Comparison of ENCODE assay signal across 8 cellular contexts in genomic region chr1:43549921-43550597, GRCh38. TPM values are rescaled to one million over a fixed set of nuclear protein-coding genes. Genes with fewer than 3 reads are reported as not detected.
DNase-seq lines count a peak whose midpoint lies in the region; ATAC-seq and TF ChIP-seq lines count a peak whose summit lies in the region.

No MANE protein-coding gene starts in this region.

- no peaks in the 10 kb centered on the region for H3K9me3 Mint-ChIP-seq in activated T-cell treated with anti-CD3 and anti-CD28 coated beads, Interleukin-2, amount 50 U/mL, for 4 hours
- no peaks in the 10 kb centered on the region for H3K9me3 Mint-ChIP-seq in WTC11
- H3K9me3 Mint-ChIP-seq in stimulated activated effector memory CD8-positive, alpha-beta T cell treated with anti-CD3 and anti-CD28 coated beads, Interleukin-12 subunit alpha, Interleukin-12 subunit beta, amount 100 ng/mL, for 72 hours: no peaks in the 10 kb centered on the region

- POLR2A ChIA-PET in WTC11 (lab: Charles Lee): interaction anchor here (0.6 to 3.5 kb wide), 13 partner anchors 9 to 191 kb away, joined by 3 to 24 read pairs (median 5); partner anchors contain the start of genes CDC20, HYI, KDM4A and PTPRF

- H3K27me3 ChIP-seq in iPS DF 6.9 (ENCODE audit: control insufficient read depth, insufficient read depth, low read length): no peaks in the 10 kb centered on the region

- ATAC-seq in activated T-cell treated with anti-CD3 and anti-CD28 coated beads, Interleukin-2, amount 50 U/mL, for 4 hours: peak; percentile 30 to 64
- peak; percentile 81 for ATAC-seq in WTC11
- ATAC-seq in stimulated activated effector memory CD8-positive, alpha-beta T cell treated with anti-CD3 and anti-CD28 coated beads, Interleukin-12 subunit alpha, Interleukin-12 subunit beta, amount 100 ng/mL, for 72 hours: peak; percentile 36
- ATAC-seq in GM19455 (IDR thresholded peaks at IDR 0.05; ENCODE audit: unreplicated experiment): no peak

- H3K4me3 ChIP-seq in iPS DF 6.9 (ENCODE audit: low read length): peak overlapping the region; percentile 16; the same call in 1 of the 2 replicates
- no peak overlapping the region for H3K4me3 ChIP-seq in foreskin fibroblast (ENCODE audit: low read depth in 1 of 2, low read length in 2 of 2)

- no CpG with 5 or more reads among the region's 30 CpGs for WGBS in iPS DF 6.9 (ENCODE audit: insufficient coverage, insufficient read length)

- peaks cover 12% of the 10 kb centered on the region for H3K36me3 ChIP-seq in iPS DF 6.9 (ENCODE audit: control insufficient read depth, insufficient read depth, low read length)

- peaks cover 27% of the 10 kb centered on the region for H3K4me1 ChIP-seq in iPS DF 6.9 (ENCODE audit: control insufficient read depth, insufficient read depth, low read length)

- peak overlapping the region; percentile 29 for H3K27ac ChIP-seq in iPS DF 6.9 (ENCODE audit: low read length)

- peak overlapping the region; percentile 29 for H3K4me3 Mint-ChIP-seq in activated T-cell treated with anti-CD3 and anti-CD28 coated beads, Interleukin-2, amount 50 U/mL, for 4 hours
- H3K4me3 Mint-ChIP-seq in WTC11: peak overlapping the region; percentile 78
- peak overlapping the region; percentile 36 for H3K4me3 Mint-ChIP-seq in stimulated activated effector memory CD8-positive, alpha-beta T cell treated with anti-CD3 and anti-CD28 coated beads, Interleukin-12 subunit alpha, Interleukin-12 subunit beta, amount 100 ng/mL, for 72 hours

- H3K9me3 ChIP-seq in iPS DF 6.9 (ENCODE audit: control insufficient read depth, insufficient read depth, low read length): no peaks in the 10 kb centered on the region

- no peaks in the 10 kb centered on the region for H3K36me3 Mint-ChIP-seq in activated T-cell treated with anti-CD3 and anti-CD28 coated beads, Interleukin-2, amount 50 U/mL, for 4 hours (ENCODE audit: insufficient read depth)
- H3K36me3 Mint-ChIP-seq in WTC11: peaks cover 16% of the 10 kb centered on the region
- H3K36me3 Mint-ChIP-seq in stimulated activated effector memory CD8-positive, alpha-beta T cell treated with anti-CD3 and anti-CD28 coated beads, Interleukin-12 subunit alpha, Interleukin-12 subunit beta, amount 100 ng/mL, for 72 hours: no peaks in the 10 kb centered on the region

- TF ChIP-seq CTCF in WTC11 (IDR thresholded peaks at IDR 0.05) (no peak), foreskin fibroblast (IDR thresholded peaks at IDR 0.05; ENCODE audit: low read depth, low read length) (no peak)

- H3K27me3 Mint-ChIP-seq in activated T-cell treated with anti-CD3 and anti-CD28 coated beads, Interleukin-2, amount 50 U/mL, for 4 hours (ENCODE audit: low read depth): peaks cover 10% of the 10 kb centered on the region
- no peaks in the 10 kb centered on the region for H3K27me3 Mint-ChIP-seq in WTC11 (ENCODE audit: low read depth)

- DNase-seq in activated T-cell treated with anti-CD3 and anti-CD28 coated beads, Interleukin-2, amount 50 U/mL, for 4 hours: no peak
- DNase-seq in activated T-cell treated with anti-CD3 and anti-CD28 coated beads, Interleukin-2, amount 50 U/mL, for 1 hour: no peak
- peak; percentile 96 for DNase-seq in WTC11 (ENCODE audit: low spot score)
- DNase-seq in iPS DF 6.9 (ENCODE audit: low read depth, low spot score): peak; percentile 78
- DNase-seq in stimulated activated effector memory CD8-positive, alpha-beta T cell treated with anti-CD3 and anti-CD28 coated beads, Interleukin-12 subunit alpha, Interleukin-12 subunit beta, amount 100 ng/mL, for 72 hours (ENCODE audit: low spot score in 2 of 2): no peak
- DNase-seq in foreskin fibroblast: no peak
- DNase-seq in HK-2 (ENCODE audit: unreplicated experiment): no peak

- H3K27ac Mint-ChIP-seq in WTC11: peak overlapping the region; percentile 100
- no peak overlapping the region for H3K27ac Mint-ChIP-seq in stimulated activated effector memory CD8-positive, alpha-beta T cell treated with anti-CD3 and anti-CD28 coated beads, Interleukin-12 subunit alpha, Interleukin-12 subunit beta, amount 100 ng/mL, for 72 hours

- CTCF ChIA-PET in WTC11 (lab: Charles Lee): interaction anchor here (0.6 to 4.7 kb wide), 11 partner anchors 14 to 950 kb away, joined by 3 to 23 read pairs (median 4); partner anchors contain the start of genes ARTN, CCDC24, KDM4A and PTPRF

- peaks cover 10% of the 10 kb centered on the region for H3K4me1 Mint-ChIP-seq in activated T-cell treated with anti-CD3 and anti-CD28 coated beads, Interleukin-2, amount 50 U/mL, for 4 hours (ENCODE audit: low read depth)
- H3K4me1 Mint-ChIP-seq in WTC11: peaks cover 82% of the 10 kb centered on the region
- peaks cover 9% of the 10 kb centered on the region for H3K4me1 Mint-ChIP-seq in stimulated activated effector memory CD8-positive, alpha-beta T cell treated with anti-CD3 and anti-CD28 coated beads, Interleukin-12 subunit alpha, Interleukin-12 subunit beta, amount 100 ng/mL, for 72 hours

TF ChIP-seq in WTC11, 78 proteins besides CTCF, POLR2A, EP300 and RAD21 (continues in another document):
- TF ChIP-seq USF1 (CRISPR knock-in tag; IDR thresholded peaks at IDR 0.05) (0 out of 2 replicates have a peak, but pooled peaks have one; percentile 11), GRHL2 (CRISPR knock-in tag; IDR thresholded peaks at IDR 0.05; ENCODE audit: insufficient replicate concordance, severe bottlenecking) (no peak), PRRX2 (CRISPR knock-in tag; IDR thresholded peaks at IDR 0.05) (no peak), MYBL2 (CRISPR knock-in tag; IDR thresholded peaks at IDR 0.05) (no peak), HMGXB4 (CRISPR knock-in tag; IDR thresholded peaks at IDR 0.05) (no peak), ZBTB21 (CRISPR knock-in tag; IDR thresholded peaks at IDR 0.05; ENCODE audit: borderline replicate concordance) (no peak), ZNF263 (CRISPR knock-in tag; IDR thresholded peaks at IDR 0.05; ENCODE audit: low read depth) (peak; percentile 55; the same call in 1 of the 2 replicates), NR2C2 (CRISPR knock-in tag; IDR thresholded peaks at IDR 0.05) (no peak), ZNF317 (CRISPR knock-in tag; IDR thresholded peaks at IDR 0.05; ENCODE audit: borderline replicate concordance, low read depth) (no peak), MAX (CRISPR knock-in tag; IDR thresholded peaks at IDR 0.05) (peak; percentile 37; the same call in 1 of the 2 replicates), PRDM15 (CRISPR knock-in tag; IDR thresholded peaks at IDR 0.05) (peak; percentile 87), SP1 (CRISPR knock-in tag; conservative IDR thresholded peaks at IDR 0.05) (peak; percentile 81), ZNF423 (CRISPR knock-in tag; IDR thresholded peaks at IDR 0.05) (peak; percentile 48; the same call in 1 of the 2 replicates)

RNA-seq across cellular contexts. Expression of gene PTPRF, which starts 19.4 kb away (rescaled TPM):
- under 1 TPM; 0.86 to 0.95 (median 0.92) TPM for total RNA-seq in activated T-cell treated with anti-CD3 and anti-CD28 coated beads, Interleukin-2, amount 50 U/mL, for 4 hours
- total RNA-seq in WTC11 (2021): 248 to 295 TPM (median 275 TPM) in 3 replicates

Comparison
In these comparisons a context has a peak if more than half of its experiments do, and no peak if none do; other contexts are left out.
1. DNase-seq: peak in WTC11 (single experiment) and iPS DF 6.9 (single experiment); none in activated T-cell treated with anti-CD3 and anti-CD28 coated beads, Interleukin-2, amount 50 U/mL, for 4 hours (single experiment), activated T-cell treated with anti-CD3 and anti-CD28 coated beads, Interleukin-2, amount 50 U/mL, for 1 hour (single experiment), stimulated activated effector memory CD8-positive, alpha-beta T cell treated with anti-CD3 and anti-CD28 coated beads, Interleukin-12 subunit alpha, Interleukin-12 subunit beta, amount 100 ng/mL, for 72 hours (0 of 2), foreskin fibroblast (0 of 2) and HK-2 (single experiment).
2. RNA of gene PTPRF, which starts 19.4 kb away (total RNA-seq): 248 to 295 TPM in WTC11; 0.86 to 0.95 TPM in activated T-cell treated with anti-CD3 and anti-CD28 coated beads, Interleukin-2, amount 50 U/mL, for 4 hours; every median in the first group is over 100 times any median in the second.
3. Peak in every context shown above with its lines, with median percentiles within 50 percentile points of each other: H3K4me3 Mint-ChIP-seq.